In genomic region chr1:50959913-50960844, GRCh38 we compare ENCODE assay signal across 8 cellular contexts. TPM values are rescaled to one million over a fixed set of nuclear protein-coding genes. Genes with fewer than 3 reads are reported as not detected.
DNase-seq lines count a peak whose midpoint lies in the region; ATAC-seq and TF ChIP-seq lines count a peak whose summit lies in the region.

TSS of gene FAF1 (minus strand) at chr1:50960267. CDS start at chr1:50959811, 456 bp downstream.

- H3K4me3 ChIP-seq in GM08714 (ENCODE audit: low read length) (peak within 1 kb of the TSS; percentile 91), HFF-Myc (replicated peaks; ENCODE audit: low read depth, low read length) (peak within 1 kb of the TSS; percentile 84), SK-N-SH (ENCODE audit: low read depth in 2 of 2, low read length in 1 of 2) (peak within 1 kb of the TSS; percentile 56 to 89), testis (peak within 1 kb of the TSS; percentile 69 to 79)

- TF ChIP-seq POLR2A in testis (IDR thresholded peaks at IDR 0.05) = no peak

- no peak for TF ChIP-seq CTCF in HFF-Myc (IDR thresholded peaks at IDR 0.05; ENCODE audit: low read depth, low read length, missing control alignments)
- peak; percentile 32 for TF ChIP-seq CTCF in SK-N-SH (IDR thresholded peaks at IDR 0.05)
- TF ChIP-seq CTCF in omental fat pad (IDR thresholded peaks at IDR 0.05) = no peak
- TF ChIP-seq CTCF in testis (IDR thresholded peaks at IDR 0.05) = peak in 2 of 3 experiments; percentile 48 to 62

- H3K9me3 ChIP-seq in SK-N-SH (no peaks in the 10 kb centered on the region), testis (no peaks in the 10 kb centered on the region)

- peak within 1 kb of the TSS; percentile 65 to 88 for H3K27ac ChIP-seq in SK-N-SH (ENCODE audit: low read depth in 2 of 2, low read length in 1 of 2)
- H3K27ac ChIP-seq in testis = peak within 1 kb of the TSS; percentile 63 to 84

- no peaks in the 10 kb centered on the region for H4K20me1 ChIP-seq in SK-N-SH (ENCODE audit: insufficient read depth)

- H3K27ac Mint-ChIP-seq in activated naive CD4-positive, alpha-beta T cell treated with anti-CD3 and anti-CD28 coated beads, Interleukin-2, amount 50 U/mL, for 72 hours = peak within 1 kb of the TSS; percentile 86 to 92

- peak; percentile 82 for DNase-seq in HFF-Myc (ENCODE audit: extremely low read depth, low read depth)
- peak; percentile 94 for DNase-seq in MV-4-11 (lab: John Stamatoyannopoulos, UW)
- DNase-seq in SK-N-SH = peak; percentile 97
- peak; percentile 93 to 97 for DNase-seq in activated naive CD4-positive, alpha-beta T cell treated with anti-CD3 and anti-CD28 coated beads, Interleukin-2, amount 50 U/mL, for 72 hours (ENCODE audit: low spot score in 2 of 2)
- DNase-seq in glomerular visceral epithelial cell (ENCODE audit: extremely low spot score) = peak; percentile 97
- peak; percentile 82 for DNase-seq in omental fat pad (ENCODE audit: low spot score)
- DNase-seq in testis = peak; percentile 96

- peak within 1 kb of the TSS; percentile 98 for H3K4me2 ChIP-seq in SK-N-SH

- peaks cover 0 to 13% of the 10 kb centered on the region in 2 donors for H3K36me3 Mint-ChIP-seq in activated naive CD4-positive, alpha-beta T cell treated with anti-CD3 and anti-CD28 coated beads, Interleukin-2, amount 50 U/mL, for 72 hours

- CTCF ChIA-PET in SK-N-SH (lab: Yijun Ruan, JAX) = interaction anchor here (0.9 to 3.3 kb wide), 7 partner anchors 9 to 336 kb away, joined by 3 to 13 read pairs (median 4); partner anchors contain the start of gene CDKN2C

- intact Hi-C loops in testis (cut with DNase I; ENCODE audit: low total_unique reads) = no loop called here

- TF ChIP-seq EP300 in SK-N-SH (IDR thresholded peaks at IDR 0.05; ENCODE audit: borderline replicate concordance in 1 of 2, low read depth in 1 of 2, low read length in 1 of 2) = no peak

- TF ChIP-seq RAD21 in SK-N-SH (IDR thresholded peaks at IDR 0.05; ENCODE audit: low read length) = no peak

- peak within 1 kb of the TSS; percentile 69 for H3K9ac ChIP-seq in SK-N-SH

- peak; percentile 91 to 94 for ATAC-seq in activated naive CD4-positive, alpha-beta T cell treated with anti-CD3 and anti-CD28 coated beads, Interleukin-2, amount 50 U/mL, for 72 hours
- ATAC-seq in omental fat pad (ENCODE audit: low FRiP score) = peak; percentile 92

- H3K27me3 ChIP-seq in SK-N-SH (ENCODE audit: insufficient read depth) = no peaks in the 10 kb centered on the region
- H3K27me3 ChIP-seq in testis = no peaks in the 10 kb centered on the region

- H3K9me2 ChIP-seq in SK-N-SH = no peaks in the 10 kb centered on the region

- 3% methylated on average over 16 of the region's 80 CpGs for WGBS in SK-N-SH (ENCODE audit: low lambda C conversion rate)
- WGBS in testis, 2 donors = 0% methylated on average over 35 to 77 of the region's 80 CpGs

- H3K36me3 ChIP-seq in SK-N-SH (replicated peaks in 1 of 2; ENCODE audit: control insufficient read depth in 1 of 2, insufficient read depth in 2 of 2, low read length in 1 of 2) = no peaks in the 10 kb centered on the region
- H3K36me3 ChIP-seq in testis (ENCODE audit: low read depth, missing control alignments) = no peaks in the 10 kb centered on the region

- H3K9me3 Mint-ChIP-seq in activated naive CD4-positive, alpha-beta T cell treated with anti-CD3 and anti-CD28 coated beads, Interleukin-2, amount 50 U/mL, for 72 hours = no peaks in the 10 kb centered on the region

- POLR2A ChIA-PET in SK-N-SH (lab: Yijun Ruan, JAX) = interaction anchor here (0.6 to 1.1 kb wide), 2 partner anchors 9 to 241 kb away, joined by 3 to 4 read pairs; no protein-coding TSS in a partner anchor

- H2AFZ ChIP-seq in SK-N-SH (ENCODE audit: low read depth) = peak within 1 kb of the TSS; percentile 94

- H3K4me1 ChIP-seq in SK-N-SH (ENCODE audit: control insufficient read depth in 1 of 2, insufficient read depth in 2 of 2, low read depth in 1 of 2, low read length in 1 of 2) = peaks cover 0 to 2% of the 10 kb centered on the region in 2 experiments; a peak in 2 of 4 replicates
- peaks cover 3% of the 10 kb centered on the region for H3K4me1 ChIP-seq in testis

- H3F3A ChIP-seq in SK-N-SH (replicated peaks; ENCODE audit: insufficient read depth) = peaks cover 5% of the 10 kb centered on the region

- H3K79me2 ChIP-seq in SK-N-SH (ENCODE audit: insufficient read depth) = peaks cover 44% of the 10 kb centered on the region

TF ChIP-seq in SK-N-SH, 30 proteins besides CTCF, POLR2A, EP300 and RAD21 (continues in another document):
- peak; percentile 25; the same call in 1 of the 2 replicates for TF ChIP-seq TCF12 (IDR thresholded peaks at IDR 0.05)
- TF ChIP-seq TEAD4 (IDR thresholded peaks at IDR 0.05; ENCODE audit: borderline replicate concordance, insufficient read depth) = no peak
- TF ChIP-seq, protein P1, sequence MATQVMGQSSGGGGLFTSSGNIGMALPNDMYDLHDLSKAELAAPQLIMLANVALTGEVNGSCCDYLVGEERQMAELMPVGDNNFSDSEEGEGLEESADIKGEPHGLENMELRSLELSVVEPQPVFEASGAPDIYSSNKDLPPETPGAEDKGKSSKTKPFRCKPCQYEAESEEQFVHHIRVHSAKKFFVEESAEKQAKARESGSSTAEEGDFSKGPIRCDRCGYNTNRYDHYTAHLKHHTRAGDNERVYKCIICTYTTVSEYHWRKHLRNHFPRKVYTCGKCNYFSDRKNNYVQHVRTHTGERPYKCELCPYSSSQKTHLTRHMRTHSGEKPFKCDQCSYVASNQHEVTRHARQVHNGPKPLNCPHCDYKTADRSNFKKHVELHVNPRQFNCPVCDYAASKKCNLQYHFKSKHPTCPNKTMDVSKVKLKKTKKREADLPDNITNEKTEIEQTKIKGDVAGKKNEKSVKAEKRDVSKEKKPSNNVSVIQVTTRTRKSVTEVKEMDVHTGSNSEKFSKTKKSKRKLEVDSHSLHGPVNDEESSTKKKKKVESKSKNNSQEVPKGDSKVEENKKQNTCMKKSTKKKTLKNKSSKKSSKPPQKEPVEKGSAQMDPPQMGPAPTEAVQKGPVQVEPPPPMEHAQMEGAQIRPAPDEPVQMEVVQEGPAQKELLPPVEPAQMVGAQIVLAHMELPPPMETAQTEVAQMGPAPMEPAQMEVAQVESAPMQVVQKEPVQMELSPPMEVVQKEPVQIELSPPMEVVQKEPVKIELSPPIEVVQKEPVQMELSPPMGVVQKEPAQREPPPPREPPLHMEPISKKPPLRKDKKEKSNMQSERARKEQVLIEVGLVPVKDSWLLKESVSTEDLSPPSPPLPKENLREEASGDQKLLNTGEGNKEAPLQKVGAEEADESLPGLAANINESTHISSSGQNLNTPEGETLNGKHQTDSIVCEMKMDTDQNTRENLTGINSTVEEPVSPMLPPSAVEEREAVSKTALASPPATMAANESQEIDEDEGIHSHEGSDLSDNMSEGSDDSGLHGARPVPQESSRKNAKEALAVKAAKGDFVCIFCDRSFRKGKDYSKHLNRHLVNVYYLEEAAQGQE (IDR thresholded peaks at IDR 0.05; ENCODE audit: low read depth, low read length) = peak; percentile 56; the same call in 1 of the 2 replicates
- TF ChIP-seq ELF1 (IDR thresholded peaks at IDR 0.05) = peak; percentile 79
- TF ChIP-seq, protein P2, sequence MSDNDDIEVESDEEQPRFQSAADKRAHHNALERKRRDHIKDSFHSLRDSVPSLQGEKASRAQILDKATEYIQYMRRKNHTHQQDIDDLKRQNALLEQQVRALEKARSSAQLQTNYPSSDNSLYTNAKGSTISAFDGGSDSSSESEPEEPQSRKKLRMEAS (IDR thresholded peaks at IDR 0.05; ENCODE audit: low read depth) = peak; percentile 98
- TF ChIP-seq TAF1 (IDR thresholded peaks at IDR 0.05; ENCODE audit: borderline replicate concordance, low read depth, low read length) = peak; percentile 88
- TF ChIP-seq GABPA (IDR thresholded peaks at IDR 0.05; ENCODE audit: low read depth) = peak; percentile 61
- TF ChIP-seq, protein P3, sequence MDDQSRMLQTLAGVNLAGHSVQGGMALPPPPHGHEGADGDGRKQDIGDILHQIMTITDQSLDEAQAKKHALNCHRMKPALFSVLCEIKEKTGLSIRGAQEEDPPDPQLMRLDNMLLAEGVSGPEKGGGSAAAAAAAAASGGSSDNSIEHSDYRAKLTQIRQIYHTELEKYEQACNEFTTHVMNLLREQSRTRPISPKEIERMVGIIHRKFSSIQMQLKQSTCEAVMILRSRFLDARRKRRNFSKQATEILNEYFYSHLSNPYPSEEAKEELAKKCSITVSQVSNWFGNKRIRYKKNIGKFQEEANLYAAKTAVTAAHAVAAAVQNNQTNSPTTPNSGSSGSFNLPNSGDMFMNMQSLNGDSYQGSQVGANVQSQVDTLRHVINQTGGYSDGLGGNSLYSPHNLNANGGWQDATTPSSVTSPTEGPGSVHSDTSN (IDR thresholded peaks at IDR 0.05) = peak; percentile 41; the same call in 1 of the 2 replicates
- TF ChIP-seq, protein P4, sequence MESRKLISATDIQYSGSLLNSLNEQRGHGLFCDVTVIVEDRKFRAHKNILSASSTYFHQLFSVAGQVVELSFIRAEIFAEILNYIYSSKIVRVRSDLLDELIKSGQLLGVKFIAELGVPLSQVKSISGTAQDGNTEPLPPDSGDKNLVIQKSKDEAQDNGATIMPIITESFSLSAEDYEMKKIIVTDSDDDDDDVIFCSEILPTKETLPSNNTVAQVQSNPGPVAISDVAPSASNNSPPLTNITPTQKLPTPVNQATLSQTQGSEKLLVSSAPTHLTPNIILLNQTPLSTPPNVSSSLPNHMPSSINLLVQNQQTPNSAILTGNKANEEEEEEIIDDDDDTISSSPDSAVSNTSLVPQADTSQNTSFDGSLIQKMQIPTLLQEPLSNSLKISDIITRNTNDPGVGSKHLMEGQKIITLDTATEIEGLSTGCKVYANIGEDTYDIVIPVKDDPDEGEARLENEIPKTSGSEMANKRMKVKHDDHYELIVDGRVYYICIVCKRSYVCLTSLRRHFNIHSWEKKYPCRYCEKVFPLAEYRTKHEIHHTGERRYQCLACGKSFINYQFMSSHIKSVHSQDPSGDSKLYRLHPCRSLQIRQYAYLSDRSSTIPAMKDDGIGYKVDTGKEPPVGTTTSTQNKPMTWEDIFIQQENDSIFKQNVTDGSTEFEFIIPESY (IDR thresholded peaks at IDR 0.05; ENCODE audit: borderline replicate concordance, low read depth) = peak; percentile 46; the same call in 1 of the 2 replicates
- peak; percentile 100 for TF ChIP-seq MXI1 (IDR thresholded peaks at IDR 0.05; ENCODE audit: low read depth, low read length)
- TF ChIP-seq YY1 (IDR thresholded peaks at IDR 0.05; ENCODE audit: low read depth) = no peak
- peak; percentile 15; the same call in 1 of the 2 replicates for TF ChIP-seq RCOR1 (IDR thresholded peaks at IDR 0.05; ENCODE audit: low read length)
- no peak for TF ChIP-seq GATA2 (CRISPR knock-in tag; IDR thresholded peaks at IDR 0.05)

RNA-seq across cellular contexts. Expression of gene FAF1, which starts in this region (rescaled TPM):
- polyA plus RNA-seq in SK-N-SH (2012; rRNA removed) (8.7 and 9.7 TPM in 2 replicates), testis (ENCODE audit: insufficient read depth, low read depth, low replicate concordance) (236 TPM)
- 16.1 and 20.5 TPM in 2 replicates for polyA plus RNA-seq in SK-N-SH (2012; cell fraction: cytosol; rRNA removed)
- 5.2 and 8.0 TPM in 2 replicates for polyA plus RNA-seq in SK-N-SH (2012; cell fraction: nucleus; rRNA removed)
- total RNA-seq in activated naive CD4-positive, alpha-beta T cell treated with anti-CD3 and anti-CD28 coated beads, Interleukin-2, amount 50 U/mL, for 72 hours = 100 to 1,000 TPM in 1 of 2 donors, 10 to 100 TPM in 1; 58.1 to 101 TPM
- total RNA-seq in omental fat pad (10 to 100 TPM; 32.3 to 51.4 (median 36.1) TPM), testis (10 to 100 TPM; 46.5 to 61.6 TPM)

Comparison
In these comparisons a context has a peak if more than half of its experiments do, and no peak if none do; other contexts are left out.
1. Peak in every context shown above with its lines: DNase-seq, ATAC-seq, H3K4me3 ChIP-seq and H3K27ac ChIP-seq.
2. RNA of gene FAF1 (polyA plus RNA-seq): 236 TPM in testis (single experiment); 5.2 to 20.5 TPM in SK-N-SH; every median in the first group is over 10 times any median in the second.
3. CTCF ChIP-seq: peak in SK-N-SH (single experiment) and testis (2 of 3); none in HFF-Myc (single experiment) and omental fat pad (0 of 3).